1 cellular context compared by ENCODE assay signal in the genomic region with DNA sequence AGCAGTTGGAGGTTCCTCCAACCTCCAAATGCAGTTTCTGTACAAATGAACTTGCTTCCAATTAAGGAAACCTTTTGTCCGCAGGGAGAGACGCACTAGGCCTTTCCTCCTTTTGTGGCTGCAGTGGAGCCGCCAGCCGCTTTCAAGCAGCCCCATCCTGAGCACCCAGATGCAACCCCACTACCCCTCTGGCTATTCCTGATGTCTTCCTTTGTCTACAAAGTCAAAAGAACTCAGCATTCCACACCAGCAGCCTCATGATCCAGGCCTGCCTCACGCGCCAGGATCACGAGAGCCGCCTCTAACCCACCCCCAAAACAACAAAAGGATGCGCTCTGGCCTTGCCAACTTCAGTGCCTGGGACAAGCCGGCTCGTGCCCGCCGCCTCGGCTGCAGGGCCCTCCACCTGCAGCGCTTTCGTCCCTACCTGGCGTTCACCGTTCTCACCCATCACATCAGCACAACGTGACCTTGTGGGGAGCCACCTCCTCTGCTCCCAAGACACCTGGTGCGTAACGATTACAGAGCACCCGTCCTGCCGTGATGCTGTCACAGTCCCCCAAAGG.
TF ChIP-seq lines count a peak whose summit lies in the region.

No MANE protein-coding gene starts in this region.

TF ChIP-seq in WTC11, 78 proteins besides CTCF, POLR2A, EP300 and RAD21 (continued from another document):
- TF ChIP-seq, protein P1, sequence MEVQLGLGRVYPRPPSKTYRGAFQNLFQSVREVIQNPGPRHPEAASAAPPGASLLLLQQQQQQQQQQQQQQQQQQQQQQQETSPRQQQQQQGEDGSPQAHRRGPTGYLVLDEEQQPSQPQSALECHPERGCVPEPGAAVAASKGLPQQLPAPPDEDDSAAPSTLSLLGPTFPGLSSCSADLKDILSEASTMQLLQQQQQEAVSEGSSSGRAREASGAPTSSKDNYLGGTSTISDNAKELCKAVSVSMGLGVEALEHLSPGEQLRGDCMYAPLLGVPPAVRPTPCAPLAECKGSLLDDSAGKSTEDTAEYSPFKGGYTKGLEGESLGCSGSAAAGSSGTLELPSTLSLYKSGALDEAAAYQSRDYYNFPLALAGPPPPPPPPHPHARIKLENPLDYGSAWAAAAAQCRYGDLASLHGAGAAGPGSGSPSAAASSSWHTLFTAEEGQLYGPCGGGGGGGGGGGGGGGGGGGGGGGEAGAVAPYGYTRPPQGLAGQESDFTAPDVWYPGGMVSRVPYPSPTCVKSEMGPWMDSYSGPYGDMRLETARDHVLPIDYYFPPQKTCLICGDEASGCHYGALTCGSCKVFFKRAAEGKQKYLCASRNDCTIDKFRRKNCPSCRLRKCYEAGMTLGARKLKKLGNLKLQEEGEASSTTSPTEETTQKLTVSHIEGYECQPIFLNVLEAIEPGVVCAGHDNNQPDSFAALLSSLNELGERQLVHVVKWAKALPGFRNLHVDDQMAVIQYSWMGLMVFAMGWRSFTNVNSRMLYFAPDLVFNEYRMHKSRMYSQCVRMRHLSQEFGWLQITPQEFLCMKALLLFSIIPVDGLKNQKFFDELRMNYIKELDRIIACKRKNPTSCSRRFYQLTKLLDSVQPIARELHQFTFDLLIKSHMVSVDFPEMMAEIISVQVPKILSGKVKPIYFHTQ (CRISPR knock-in tag; IDR thresholded peaks at IDR 0.05) = no peak
- TF ChIP-seq PRRX2 (CRISPR knock-in tag; IDR thresholded peaks at IDR 0.05) (no peak), TEAD4 (CRISPR knock-in tag; IDR thresholded peaks at IDR 0.05) (no peak), ETV6 (CRISPR knock-in tag; IDR thresholded peaks at IDR 0.05) (no peak), NR2C2 (CRISPR knock-in tag; IDR thresholded peaks at IDR 0.05) (no peak), OVOL2 (CRISPR knock-in tag; IDR thresholded peaks at IDR 0.05; ENCODE audit: borderline replicate concordance) (no peak), TP53 (CRISPR knock-in tag; IDR thresholded peaks at IDR 0.05) (no peak), RORB (CRISPR knock-in tag; IDR thresholded peaks at IDR 0.05) (no peak), HMGA2 (CRISPR knock-in tag; IDR thresholded peaks at IDR 0.05) (no peak), CBFB (CRISPR knock-in tag; IDR thresholded peaks at IDR 0.05; ENCODE audit: low read depth) (no peak), FOXK1 (CRISPR knock-in tag; IDR thresholded peaks at IDR 0.05) (no peak), SMAD4 (CRISPR knock-in tag; IDR thresholded peaks at IDR 0.05) (no peak), CREM (CRISPR knock-in tag; IDR thresholded peaks at IDR 0.05) (no peak)
- TF ChIP-seq, protein P2, sequence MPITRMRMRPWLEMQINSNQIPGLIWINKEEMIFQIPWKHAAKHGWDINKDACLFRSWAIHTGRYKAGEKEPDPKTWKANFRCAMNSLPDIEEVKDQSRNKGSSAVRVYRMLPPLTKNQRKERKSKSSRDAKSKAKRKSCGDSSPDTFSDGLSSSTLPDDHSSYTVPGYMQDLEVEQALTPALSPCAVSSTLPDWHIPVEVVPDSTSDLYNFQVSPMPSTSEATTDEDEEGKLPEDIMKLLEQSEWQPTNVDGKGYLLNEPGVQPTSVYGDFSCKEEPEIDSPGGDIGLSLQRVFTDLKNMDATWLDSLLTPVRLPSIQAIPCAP (CRISPR knock-in tag; IDR thresholded peaks at IDR 0.05) = no peak
- TF ChIP-seq, protein P3, sequence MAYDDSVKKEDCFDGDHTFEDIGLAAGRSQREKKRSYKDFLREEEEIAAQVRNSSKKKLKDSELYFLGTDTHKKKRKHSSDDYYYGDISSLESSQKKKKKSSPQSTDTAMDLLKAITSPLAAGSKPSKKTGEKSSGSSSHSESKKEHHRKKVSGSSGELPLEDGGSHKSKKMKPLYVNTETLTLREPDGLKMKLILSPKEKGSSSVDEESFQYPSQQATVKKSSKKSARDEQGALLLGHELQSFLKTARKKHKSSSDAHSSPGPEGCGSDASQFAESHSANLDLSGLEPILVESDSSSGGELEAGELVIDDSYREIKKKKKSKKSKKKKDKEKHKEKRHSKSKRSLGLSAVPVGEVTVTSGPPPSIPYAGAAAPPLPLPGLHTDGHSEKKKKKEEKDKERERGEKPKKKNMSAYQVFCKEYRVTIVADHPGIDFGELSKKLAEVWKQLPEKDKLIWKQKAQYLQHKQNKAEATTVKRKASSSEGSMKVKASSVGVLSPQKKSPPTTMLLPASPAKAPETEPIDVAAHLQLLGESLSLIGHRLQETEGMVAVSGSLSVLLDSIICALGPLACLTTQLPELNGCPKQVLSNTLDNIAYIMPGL (CRISPR knock-in tag; IDR thresholded peaks at IDR 0.05) = no peak
- TF ChIP-seq, protein P4, sequence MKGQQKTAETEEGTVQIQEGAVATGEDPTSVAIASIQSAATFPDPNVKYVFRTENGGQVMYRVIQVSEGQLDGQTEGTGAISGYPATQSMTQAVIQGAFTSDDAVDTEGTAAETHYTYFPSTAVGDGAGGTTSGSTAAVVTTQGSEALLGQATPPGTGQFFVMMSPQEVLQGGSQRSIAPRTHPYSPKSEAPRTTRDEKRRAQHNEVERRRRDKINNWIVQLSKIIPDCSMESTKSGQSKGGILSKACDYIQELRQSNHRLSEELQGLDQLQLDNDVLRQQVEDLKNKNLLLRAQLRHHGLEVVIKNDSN (CRISPR knock-in tag; IDR thresholded peaks at IDR 0.05) = no peak
- TF ChIP-seq, protein P5, sequence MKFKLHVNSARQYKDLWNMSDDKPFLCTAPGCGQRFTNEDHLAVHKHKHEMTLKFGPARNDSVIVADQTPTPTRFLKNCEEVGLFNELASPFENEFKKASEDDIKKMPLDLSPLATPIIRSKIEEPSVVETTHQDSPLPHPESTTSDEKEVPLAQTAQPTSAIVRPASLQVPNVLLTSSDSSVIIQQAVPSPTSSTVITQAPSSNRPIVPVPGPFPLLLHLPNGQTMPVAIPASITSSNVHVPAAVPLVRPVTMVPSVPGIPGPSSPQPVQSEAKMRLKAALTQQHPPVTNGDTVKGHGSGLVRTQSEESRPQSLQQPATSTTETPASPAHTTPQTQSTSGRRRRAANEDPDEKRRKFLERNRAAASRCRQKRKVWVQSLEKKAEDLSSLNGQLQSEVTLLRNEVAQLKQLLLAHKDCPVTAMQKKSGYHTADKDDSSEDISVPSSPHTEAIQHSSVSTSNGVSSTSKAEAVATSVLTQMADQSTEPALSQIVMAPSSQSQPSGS (CRISPR knock-in tag; IDR thresholded peaks at IDR 0.05; ENCODE audit: borderline replicate concordance, low read depth) = no peak
- TF ChIP-seq, protein P6, sequence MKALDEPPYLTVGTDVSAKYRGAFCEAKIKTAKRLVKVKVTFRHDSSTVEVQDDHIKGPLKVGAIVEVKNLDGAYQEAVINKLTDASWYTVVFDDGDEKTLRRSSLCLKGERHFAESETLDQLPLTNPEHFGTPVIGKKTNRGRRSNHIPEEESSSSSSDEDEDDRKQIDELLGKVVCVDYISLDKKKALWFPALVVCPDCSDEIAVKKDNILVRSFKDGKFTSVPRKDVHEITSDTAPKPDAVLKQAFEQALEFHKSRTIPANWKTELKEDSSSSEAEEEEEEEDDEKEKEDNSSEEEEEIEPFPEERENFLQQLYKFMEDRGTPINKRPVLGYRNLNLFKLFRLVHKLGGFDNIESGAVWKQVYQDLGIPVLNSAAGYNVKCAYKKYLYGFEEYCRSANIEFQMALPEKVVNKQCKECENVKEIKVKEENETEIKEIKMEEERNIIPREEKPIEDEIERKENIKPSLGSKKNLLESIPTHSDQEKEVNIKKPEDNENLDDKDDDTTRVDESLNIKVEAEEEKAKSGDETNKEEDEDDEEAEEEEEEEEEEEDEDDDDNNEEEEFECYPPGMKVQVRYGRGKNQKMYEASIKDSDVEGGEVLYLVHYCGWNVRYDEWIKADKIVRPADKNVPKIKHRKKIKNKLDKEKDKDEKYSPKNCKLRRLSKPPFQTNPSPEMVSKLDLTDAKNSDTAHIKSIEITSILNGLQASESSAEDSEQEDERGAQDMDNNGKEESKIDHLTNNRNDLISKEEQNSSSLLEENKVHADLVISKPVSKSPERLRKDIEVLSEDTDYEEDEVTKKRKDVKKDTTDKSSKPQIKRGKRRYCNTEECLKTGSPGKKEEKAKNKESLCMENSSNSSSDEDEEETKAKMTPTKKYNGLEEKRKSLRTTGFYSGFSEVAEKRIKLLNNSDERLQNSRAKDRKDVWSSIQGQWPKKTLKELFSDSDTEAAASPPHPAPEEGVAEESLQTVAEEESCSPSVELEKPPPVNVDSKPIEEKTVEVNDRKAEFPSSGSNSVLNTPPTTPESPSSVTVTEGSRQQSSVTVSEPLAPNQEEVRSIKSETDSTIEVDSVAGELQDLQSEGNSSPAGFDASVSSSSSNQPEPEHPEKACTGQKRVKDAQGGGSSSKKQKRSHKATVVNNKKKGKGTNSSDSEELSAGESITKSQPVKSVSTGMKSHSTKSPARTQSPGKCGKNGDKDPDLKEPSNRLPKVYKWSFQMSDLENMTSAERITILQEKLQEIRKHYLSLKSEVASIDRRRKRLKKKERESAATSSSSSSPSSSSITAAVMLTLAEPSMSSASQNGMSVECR (CRISPR knock-in tag; IDR thresholded peaks at IDR 0.05; ENCODE audit: borderline replicate concordance) = no peak
TF ChIP-seq in WTC11: peak in this region for 0.
